1 cellular context compared by ENCODE assay signal in the genomic region with DNA sequence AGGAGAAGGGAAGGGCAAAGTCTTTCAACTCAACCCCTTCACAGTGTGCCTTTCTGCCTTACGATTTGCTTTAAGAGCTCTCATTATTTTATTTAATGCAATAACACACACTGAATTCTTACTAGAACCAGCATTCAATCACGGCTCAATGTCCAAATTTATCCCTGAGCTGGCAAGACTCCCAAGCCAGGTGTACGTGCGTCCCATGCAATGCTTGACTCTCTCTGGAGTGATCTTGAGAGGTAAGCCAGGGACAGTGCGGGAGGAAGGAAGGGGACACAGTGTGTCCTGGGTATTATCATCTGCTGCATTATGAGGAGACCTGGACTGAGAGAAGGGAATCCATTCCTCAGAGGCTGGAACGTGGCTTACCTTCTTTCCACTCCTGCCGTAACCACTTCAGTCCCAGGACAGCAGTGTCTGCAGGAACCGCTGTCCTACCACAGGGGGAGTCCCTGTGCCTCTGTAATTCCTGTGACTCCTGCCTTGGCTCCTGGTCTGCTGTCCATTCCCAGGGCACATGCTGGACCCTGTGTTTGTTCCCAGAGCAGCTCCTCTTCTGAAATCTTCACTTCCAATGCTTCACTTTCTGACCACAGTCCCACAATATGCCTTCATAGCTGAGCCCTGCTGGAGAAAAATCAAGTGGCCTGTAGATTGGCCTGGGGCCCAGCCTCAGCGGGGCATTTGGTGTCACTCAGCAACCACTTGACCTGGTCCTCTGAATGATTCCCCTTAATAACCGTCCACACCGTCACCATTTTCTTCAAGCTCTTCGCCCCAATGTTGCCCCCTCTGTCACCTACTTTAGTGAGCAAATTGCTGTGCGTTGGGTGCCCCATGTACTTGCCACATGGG.
TF ChIP-seq lines count a peak whose summit lies in the region.

No MANE protein-coding gene starts in this region.

TF ChIP-seq in H1, 55 proteins besides CTCF, POLR2A, EP300 and RAD21 (continued from another document):
- TF ChIP-seq CTBP2 (IDR thresholded peaks at IDR 0.05; ENCODE audit: borderline replicate concordance, insufficient read depth, insufficient read length, low read length) (no peak), KDM5A (IDR thresholded peaks at IDR 0.05; ENCODE audit: low read length) (no peak), SIN3A (conservative IDR thresholded peaks at IDR 0.05 in 1 of 2, IDR thresholded peaks at IDR 0.05 in 1 of 2; ENCODE audit: low read depth in 1 of 2, low read length in 2 of 2) (no peak), HDAC2 (IDR thresholded peaks at IDR 0.05; ENCODE audit: borderline replicate concordance in 1 of 2, low read depth in 2 of 2, low read length in 2 of 2) (no peak), RFX5 (IDR thresholded peaks at IDR 0.05; ENCODE audit: borderline replicate concordance, low read depth, low read length) (no peak), CHD2 (IDR thresholded peaks at IDR 0.05; ENCODE audit: low read length) (no peak), TEAD4 (IDR thresholded peaks at IDR 0.05; ENCODE audit: low read depth, low read length) (no peak)
TF ChIP-seq in H1: peak in this region for 0.
